Comparison of ENCODE assay signal across 9 cellular contexts in genomic region chr6:129661478-129662405, GRCh38. TPM values are rescaled to one million over a fixed set of nuclear protein-coding genes. Genes with fewer than 3 reads are reported as not detected.
DNase-seq lines count a peak whose midpoint lies in the region; ATAC-seq and TF ChIP-seq lines count a peak whose summit lies in the region.
"Had no signal": no experiment of that assay in that cellular context is flagged by ENCODE, and none has a peak within 500 bp of the region (broad histone marks: within the 10 kb centered on the region; RNA-seq: fewer than 3 reads in every experiment).

No MANE protein-coding gene starts in this region.

- peak overlapping the region; percentile 36 to 51 for H3K27ac ChIP-seq in prostate gland

- CTCF ChIA-PET in HEK293T (lab: Yijun Ruan, JAX), result interaction anchor here (0.6 to 1.3 kb wide), 2 partner anchors 9 to 104 kb away, joined by 3 read pairs; no protein-coding TSS in a partner anchor

- POLR2A ChIA-PET in HEK293T (lab: Yijun Ruan, JAX), result no interaction called here

- H3K36me3 ChIP-seq in prostate gland, result no peaks in the 10 kb centered on the region

- ATAC-seq in GM19372 (IDR thresholded peaks at IDR 0.05; ENCODE audit: low read depth, unreplicated experiment) (peak; percentile 22), HG02678 (IDR thresholded peaks at IDR 0.05; ENCODE audit: unreplicated experiment) (peak; percentile 22)

- no peak for TF ChIP-seq CTCF in prostate gland (IDR thresholded peaks at IDR 0.05)

- H3K9me3 ChIP-seq in prostate gland, result no peaks in the 10 kb centered on the region

- intact Hi-C loops in prostate gland (cut with DNase I), result loop anchor here (10.0 kb wide), 1 partner anchor 57 kb away; no protein-coding TSS in a partner anchor

- no peak for TF ChIP-seq POLR2A in prostate gland (IDR thresholded peaks at IDR 0.05)

- DNase-seq in NCI-H510A (lab: John Stamatoyannopoulos, UW), result peak; percentile 12
- DNase-seq in prostate gland (ENCODE audit: low spot score), result no peak
- DNase-seq in RPMI8226, result no peak
- DNase-seq in HEK293T (ENCODE audit: extremely low spot score), result no peak
- no peak for DNase-seq in NCI-H446 (lab: John Stamatoyannopoulos, UW)
- DNase-seq: immature natural killer cell, NCI-H1930 had no signal

- no peaks in the 10 kb centered on the region for H3K4me1 ChIP-seq in prostate gland (replicated peaks)

- H3K27me3 ChIP-seq in prostate gland (replicated peaks; ENCODE audit: insufficient read depth), result no peaks in the 10 kb centered on the region

- WGBS in prostate gland, result 38% methylated on average over 7 of the region's 7 CpGs

- no peak overlapping the region for H3K4me3 ChIP-seq in prostate gland

TF ChIP-seq in HEK293T, 16 proteins besides CTCF, POLR2A, EP300 and RAD21:
- TF ChIP-seq FOXK2 (IDR thresholded peaks at IDR 0.05) (no peak), ELF4 (IDR thresholded peaks at IDR 0.05) (no peak), FOXM1 (IDR thresholded peaks at IDR 0.05; ENCODE audit: borderline replicate concordance) (no peak), TARDBP (IDR thresholded peaks at IDR 0.05) (no peak), FOXA1 (IDR thresholded peaks at IDR 0.05) (no peak), ARNT (IDR thresholded peaks at IDR 0.05) (no peak), L3MBTL2 (conservative IDR thresholded peaks at IDR 0.05) (no peak), SP1 (IDR thresholded peaks at IDR 0.05) (no peak), CTBP1 (IDR thresholded peaks at IDR 0.05; ENCODE audit: borderline replicate concordance) (no peak), NFRKB (IDR thresholded peaks at IDR 0.05) (no peak), LEF1 (IDR thresholded peaks at IDR 0.05; ENCODE audit: borderline replicate concordance) (no peak), HDGF (IDR thresholded peaks at IDR 0.05; ENCODE audit: borderline replicate concordance) (no peak), SUZ12 (IDR thresholded peaks at IDR 0.05) (no peak), BHLHE40 (IDR thresholded peaks at IDR 0.05; ENCODE audit: borderline replicate concordance) (no peak), PKNOX1 (IDR thresholded peaks at IDR 0.05) (no peak), ZNF384 (IDR thresholded peaks at IDR 0.05) (no peak)

RNA-seq across cellular contexts. Expression of gene ARHGAP18, which starts 48.2 kb away (rescaled TPM):
- 10 to 100 TPM; 15.0 to 29.1 TPM for total RNA-seq in prostate gland
